In genomic region chr11:134223066-134223465, GRCh38 we compare ENCODE assay signal across 7 cellular contexts. TPM values are rescaled to one million over a fixed set of nuclear protein-coding genes. Genes with fewer than 3 reads are reported as not detected.
DNase-seq lines count a peak whose midpoint lies in the region; ATAC-seq and TF ChIP-seq lines count a peak whose summit lies in the region.

No MANE protein-coding gene starts in this region.

- H3K4me3 ChIP-seq in H7 (ENCODE audit: insufficient read depth, low read depth, low read length) (peak overlapping the region; percentile 74), esophagus (ENCODE audit: low read depth in 1 of 2, low read length in 2 of 2) (peak overlapping the region; percentile 92 to 93), gastrocnemius medialis (peak overlapping the region; percentile 78 to 88 (median 85))

- H3K27ac ChIP-seq in esophagus (ENCODE audit: low read depth in 2 of 2, low read length in 1 of 2), result no peak overlapping the region
- peak overlapping the region in 1 of 4 donors; percentile 98 for H3K27ac ChIP-seq in gastrocnemius medialis

- H3K36me3 ChIP-seq in H7 (replicated peaks; ENCODE audit: control insufficient read depth, insufficient read depth, low read length) (peaks cover 6% of the 10 kb centered on the region), esophagus (ENCODE audit: control insufficient read depth in 2 of 2, insufficient read depth in 2 of 2, low read length in 1 of 2) (peaks cover 0 to 4% of the 10 kb centered on the region in 2 donors), gastrocnemius medialis (peaks cover 0 to 18% of the 10 kb centered on the region in 2 donors)

- H3K27me3 ChIP-seq in H7 (ENCODE audit: control insufficient read depth, insufficient read depth, low read length), result peaks cover 5% of the 10 kb centered on the region
- H3K27me3 ChIP-seq in esophagus (ENCODE audit: control insufficient read depth in 1 of 2, insufficient read depth in 2 of 2, low read length in 2 of 2), result no peaks in the 10 kb centered on the region
- no peaks in the 10 kb centered on the region for H3K27me3 ChIP-seq in gastrocnemius medialis

- peaks cover 0 to 4% of the 10 kb centered on the region in 2 donors for H3K4me1 ChIP-seq in esophagus (ENCODE audit: control insufficient read depth in 2 of 2, insufficient read depth in 2 of 2, low read length in 1 of 2)
- peaks cover 32 to 36% of the 10 kb centered on the region in 2 donors for H3K4me1 ChIP-seq in gastrocnemius medialis

- intact Hi-C loops in gastrocnemius medialis (cut with DNase I; ENCODE audit: low total_unique reads), result loop anchor here (5.0 to 10.0 kb wide), 4 partner anchors 106 to 268 kb away; partner anchors contain the start of genes GLB1L2 and IGSF9B

- no peak for TF ChIP-seq CTCF in gastrocnemius medialis (IDR thresholded peaks at IDR 0.05 in 4 of 5, conservative IDR thresholded peaks at IDR 0.05 in 1 of 5)

- H3K9me3 ChIP-seq in esophagus (ENCODE audit: control insufficient read depth in 2 of 2, insufficient read depth in 1 of 2, low read depth in 1 of 2, low read length in 1 of 2), result no peaks in the 10 kb centered on the region
- H3K9me3 ChIP-seq in gastrocnemius medialis, result no peaks in the 10 kb centered on the region

- DNase-seq in H7, result no peak
- DNase-seq in RPMI7951 (ENCODE audit: low read depth), result peak; percentile 6
- DNase-seq in gastrocnemius medialis, result no peak
- no peak for DNase-seq in activated gamma-delta T cell treated with Interleukin-2 at 50 U/mL for 16 hours

- WGBS in esophagus, 2 donors, result 9 to 10% methylated on average over 4 of the region's 4 CpGs

- TF ChIP-seq POLR2A in gastrocnemius medialis (IDR thresholded peaks at IDR 0.05), result no peak

- in situ Hi-C loops in gastrocnemius medialis (cut with MboI; ENCODE audit: low sequenced_read_pairs in 4 of 4), result no loop called here

- ATAC-seq in gastrocnemius medialis (no peak), GM19452 (IDR thresholded peaks at IDR 0.05; ENCODE audit: unreplicated experiment) (no peak), GM18498 (IDR thresholded peaks at IDR 0.05; ENCODE audit: unreplicated experiment) (no peak)

RNA-seq across cellular contexts. Expression of gene NCAPD3, which starts 0.7 kb away (rescaled TPM):
- 54.9 and 68.2 TPM in 2 replicates for total RNA-seq in H7 (2014; rRNA removed; shearing (Covaris generic))
- 50.0 and 55.5 TPM in 2 replicates for total RNA-seq in RPMI7951 (2014; rRNA removed; shearing (Covaris generic))
- 1 to 10 TPM; 4.7 to 8.9 TPM for polyA plus RNA-seq in esophagus
- 1 to 10 TPM; 3.6 to 6.7 (median 4.5) TPM for total RNA-seq in gastrocnemius medialis

RNA-seq across cellular contexts. Expression of gene VPS26B, which starts 1.4 kb away (rescaled TPM):
- 25.3 and 26.8 TPM in 2 replicates for total RNA-seq in H7 (2014; rRNA removed; shearing (Covaris generic))
- 31.8 and 37.5 TPM in 2 replicates for total RNA-seq in RPMI7951 (2014; rRNA removed; shearing (Covaris generic))
- polyA plus RNA-seq in esophagus, result 10 to 100 TPM; 13.0 to 17.7 TPM
- 10 to 100 TPM; 15.4 to 32.9 (median 22.2) TPM for total RNA-seq in gastrocnemius medialis

RNA-seq across cellular contexts. Expression of gene THYN1, which starts 30.1 kb away (rescaled TPM):
- 114 and 117 TPM in 2 replicates for total RNA-seq in H7 (2014; rRNA removed; shearing (Covaris generic))
- total RNA-seq in RPMI7951 (2014; rRNA removed; shearing (Covaris generic)), result 107 and 125 TPM in 2 replicates
- 10 to 100 TPM; 22.0 to 26.8 TPM for polyA plus RNA-seq in esophagus
- total RNA-seq in gastrocnemius medialis, result 10 to 100 TPM; 12.7 to 27.8 (median 17.2) TPM

RNA-seq across cellular contexts. Expression of gene ACAD8, which starts 30.3 kb away (rescaled TPM):
- total RNA-seq in H7 (2014; rRNA removed; shearing (Covaris generic)), result 44.2 TPM in 2 replicates
- total RNA-seq in RPMI7951 (2014; rRNA removed; shearing (Covaris generic)), result 20.3 and 21.6 TPM in 2 replicates
- polyA plus RNA-seq in esophagus, result 10 to 100 TPM; 13.9 to 15.2 TPM
- total RNA-seq in gastrocnemius medialis, result 10 to 100 TPM; 19.4 to 29.6 (median 24.7) TPM

RNA-seq across cellular contexts. Expression of gene GLB1L3, which starts 53.1 kb away (rescaled TPM):
- total RNA-seq in H7 (2014; rRNA removed; shearing (Covaris generic)), result 24.0 and 35.0 TPM in 2 replicates
- not detected in 2 replicates for total RNA-seq in RPMI7951 (2014; rRNA removed; shearing (Covaris generic))
- under 1 TPM; 0.04 to 0.08 TPM for polyA plus RNA-seq in esophagus
- not detected for total RNA-seq in gastrocnemius medialis
